ENCODE assay signal across 1 cellular context in genomic region chr3:99799420-99799819, GRCh38.
TF ChIP-seq lines count a peak whose summit lies in the region.

No MANE protein-coding gene starts in this region.

TF ChIP-seq in HepG2, 621 proteins besides CTCF, POLR2A, EP300 and RAD21 (continued from another document):
- TF ChIP-seq ZHX1 (CRISPR knock-in tag; IDR thresholded peaks at IDR 0.05; ENCODE audit: low read depth) (no peak), ZNF687 (CRISPR knock-in tag; IDR thresholded peaks at IDR 0.05) (no peak), RAD51 (IDR thresholded peaks at IDR 0.05; ENCODE audit: borderline replicate concordance) (peak; percentile 87), RFXAP (CRISPR knock-in tag; IDR thresholded peaks at IDR 0.05; ENCODE audit: borderline replicate concordance) (no peak)
